1 cellular context compared by ENCODE assay signal in genomic region chr6:34392497-34393190, GRCh38.
TF ChIP-seq lines count a peak whose summit lies in the region.

NUDT3 (minus strand) TSS chr6:34392669; CDS start chr6:34392362, 307 bp downstream.

TF ChIP-seq in K562, 482 proteins besides CTCF, POLR2A, EP300 and RAD21 (continued from another document):
- peak; percentile 64; the same call in 1 of the 2 replicates for TF ChIP-seq STAT6 (CRISPR knock-in tag; IDR thresholded peaks at IDR 0.05)
- TF ChIP-seq CREB1 (IDR thresholded peaks at IDR 0.05), result peak; percentile 35; the same call in 1 of the 2 replicates
- peak; percentile 46; the same call in 1 of the 2 replicates for TF ChIP-seq CREB1 (CRISPR knock-in tag; IDR thresholded peaks at IDR 0.05)
- TF ChIP-seq ARID3B (CRISPR knock-in tag; IDR thresholded peaks at IDR 0.05; ENCODE audit: borderline replicate concordance), result no peak
- 0 out of 2 replicates have a peak, but pooled peaks have one; percentile 33 for TF ChIP-seq MEF2D (tag; conservative IDR thresholded peaks at IDR 0.05; ENCODE audit: low read depth)
- no peak for TF ChIP-seq CHD4 (IDR thresholded peaks at IDR 0.05; ENCODE audit: insufficient read depth, insufficient replicate concordance, low read depth, low read length, poor library complexity, severe bottlenecking)
- TF ChIP-seq RB1 (IDR thresholded peaks at IDR 0.05; ENCODE audit: low read depth), result peak; percentile 89
- TF ChIP-seq HNRNPK (IDR thresholded peaks at IDR 0.05; ENCODE audit: low read depth, low read length, poor library complexity, severe bottlenecking), result peak; percentile 100
- no peak for TF ChIP-seq ZNF282 (CRISPR knock-in tag; IDR thresholded peaks at IDR 0.05)
- peak; percentile 58 to 61; a peak in 2 of 4 replicates for TF ChIP-seq SIX5 (IDR thresholded peaks at IDR 0.05; ENCODE audit: borderline replicate concordance in 1 of 2, insufficient read depth in 1 of 2, low read depth in 1 of 2, low read length in 2 of 2)
- TF ChIP-seq TRIM28 (IDR thresholded peaks at IDR 0.05), result peak; percentile 66; the same call in 1 of the 2 replicates
TF ChIP-seq in K562: peak in this region for 182.
